Comparison of ENCODE assay signal across 8 cellular contexts in the genomic region with DNA sequence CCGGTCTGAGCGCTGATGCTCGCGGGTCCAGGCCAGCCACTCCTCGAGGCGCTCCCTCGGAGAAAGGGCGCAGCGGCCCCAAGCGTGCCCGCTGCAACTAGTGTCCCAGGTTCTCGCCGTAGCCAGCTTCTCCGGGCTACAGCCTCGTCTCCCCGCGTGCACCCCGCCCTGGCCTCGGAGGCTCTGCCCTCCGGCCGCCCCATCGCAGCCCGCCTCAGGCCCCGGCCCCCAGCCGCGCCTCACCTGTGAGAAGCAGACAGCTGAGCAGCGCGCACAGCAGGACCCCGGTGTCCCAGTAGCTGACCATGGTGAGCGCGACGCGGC. TPM values are rescaled to one million over a fixed set of nuclear protein-coding genes. Genes with fewer than 3 reads are reported as not detected.
DNase-seq lines count a peak whose midpoint lies in the region; ATAC-seq and TF ChIP-seq lines count a peak whose summit lies in the region.

No MANE protein-coding gene starts in this region.

- ATAC-seq in HG02610 (IDR thresholded peaks at IDR 0.05; ENCODE audit: unreplicated experiment) (no peak), GM18870 (IDR thresholded peaks at IDR 0.05; ENCODE audit: unreplicated experiment) (no peak), GM18907 (IDR thresholded peaks at IDR 0.05; ENCODE audit: unreplicated experiment) (no peak)

- H3K4me3 ChIP-seq in GM12864 (ENCODE audit: low read depth, low read length) (peak overlapping the region; percentile 44), NT2/D1 (ENCODE audit: insufficient read length, low read depth) (peak overlapping the region; percentile 80), fibroblast of villous mesenchyme (ENCODE audit: low read depth, low read length) (peak overlapping the region; percentile 93), retinal pigment epithelial cell (ENCODE audit: low read length) (peak overlapping the region; percentile 3)

- H3K4me1 ChIP-seq in NT2/D1 (ENCODE audit: insufficient read depth, insufficient read length), result peaks cover 5% of the 10 kb centered on the region

- H3K36me3 ChIP-seq in NT2/D1 (ENCODE audit: insufficient read depth, insufficient read length, low read length), result no peaks in the 10 kb centered on the region

- H3K9ac ChIP-seq in NT2/D1 (ENCODE audit: insufficient read length, low read depth), result peak overlapping the region; percentile 89

- DNase-seq in GM12864 (ENCODE audit: low read depth) (no peak), NT2/D1 (ENCODE audit: low read depth, low spot score) (no peak), fibroblast of villous mesenchyme (ENCODE audit: low read depth) (no peak), retinal pigment epithelial cell (ENCODE audit: low read depth) (no peak), KG1 (lab: John Stamatoyannopoulos, UW) (no peak)

- TF ChIP-seq CTCF in GM12864 (IDR thresholded peaks at IDR 0.05; ENCODE audit: low read depth, low read length, missing control alignments) (no peak), fibroblast of villous mesenchyme (IDR thresholded peaks at IDR 0.05; ENCODE audit: insufficient read depth, low read depth, low read length) (no peak), retinal pigment epithelial cell (conservative IDR thresholded peaks at IDR 0.05; ENCODE audit: low read depth, low read length) (no peak)

- H3K27me3 ChIP-seq in NT2/D1 (ENCODE audit: insufficient read depth, insufficient read length), result peaks cover 33% of the 10 kb centered on the region

- H3K9me3 ChIP-seq in NT2/D1 (ENCODE audit: insufficient read depth, low read length), result no peaks in the 10 kb centered on the region

RNA-seq across cellular contexts. Expression of a gene that starts 0.4 kb away (rescaled TPM):
- total RNA-seq in fibroblast of villous mesenchyme, result 12.1 and 23.2 TPM in 2 replicates

Comparison
In these comparisons a context has a peak if more than half of its experiments do, and no peak if none do; other contexts are left out.
1. H3K4me3 ChIP-seq: peak in every context shown above with its lines; median percentile 93 in fibroblast of villous mesenchyme; 80 in NT2/D1; 44 in GM12864; 3 in retinal pigment epithelial cell.